ENCODE assay signal across 22 cellular contexts in genomic region chr13:48949566-48950506, GRCh38. TPM values are rescaled to one million over a fixed set of nuclear protein-coding genes. Genes with fewer than 3 reads are reported as not detected.
DNase-seq lines count a peak whose midpoint lies in the region; ATAC-seq, FAIRE-seq and TF ChIP-seq lines count a peak whose summit lies in the region.
"Had no signal": no experiment of that assay in that cellular context is flagged by ENCODE, and none has a peak within 500 bp of the region (broad histone marks: within the 10 kb centered on the region; RNA-seq: fewer than 3 reads in every experiment).

No MANE protein-coding gene starts in this region.

- H3K9me3 Mint-ChIP-seq in Calu3 (ENCODE audit: low read depth, unreplicated experiment) = no peaks in the 10 kb centered on the region
- H3K9me3 Mint-ChIP-seq: CD8-positive, alpha-beta memory T cell; HFFc6 had no signal

- TF ChIP-seq EP300 in K562 (IDR thresholded peaks at IDR 0.05; ENCODE audit: low read length) = no peak

- CTCF ChIA-PET in Calu3 (lab: Charles Lee) (interaction anchor here (0.5 kb wide), 1 partner anchor 592 kb away, joined by 3 read pairs; no protein-coding TSS in a partner anchor), K562 (lab: Yijun Ruan, JAX; ENCODE audit: low intra/inter-chr PET ratio) (no interaction called here)

- no peak overlapping the region for H4K91ac ChIP-seq in mesenchymal stem cell (ENCODE audit: low read length)

- no peak overlapping the region for H2BK15ac ChIP-seq in mesenchymal stem cell (ENCODE audit: low read depth, poor library complexity, severe bottlenecking)

- H3K79me2 ChIP-seq in K562 (ENCODE audit: control insufficient read depth, insufficient read depth, low read length) (no peaks in the 10 kb centered on the region), keratinocyte (ENCODE audit: control insufficient read depth, insufficient read depth, low read length) (no peaks in the 10 kb centered on the region)

- H3K14ac ChIP-seq in mesenchymal stem cell (ENCODE audit: low read length in 2 of 2) = no peak overlapping the region

- H3K4ac ChIP-seq in mesenchymal stem cell (ENCODE audit: low read depth in 1 of 2, low read length in 2 of 2) = no peak overlapping the region

- H3K18ac ChIP-seq in mesenchymal stem cell (ENCODE audit: low read depth in 1 of 2, low read length in 2 of 2) = no peak overlapping the region

- TF ChIP-seq CTCF in Calu3 (IDR thresholded peaks at IDR 0.05; ENCODE audit: unreplicated experiment) = no peak
- no peak for TF ChIP-seq CTCF in RWPE2 (IDR thresholded peaks at IDR 0.05; ENCODE audit: poor library complexity, severe bottlenecking)
- no peak for TF ChIP-seq CTCF in K562 (IDR thresholded peaks at IDR 0.05 in 2 of 3, conservative IDR thresholded peaks at IDR 0.05 in 1 of 3; ENCODE audit: insufficient read depth in 2 of 3, low read depth in 1 of 3, low read length in 3 of 3)
- no peak for TF ChIP-seq CTCF in keratinocyte (optimal IDR thresholded peaks at IDR 0.05 in 1 of 3, IDR thresholded peaks at IDR 0.05 in 1 of 3, conservative IDR thresholded peaks at IDR 0.05 in 1 of 3; ENCODE audit: extremely low read depth in 1 of 3, insufficient read depth in 2 of 3, low read length in 3 of 3)
- TF ChIP-seq CTCF in vagina (IDR thresholded peaks at IDR 0.05) = no peak

- ATAC-seq in RWPE2 (ENCODE audit: low read depth) (no peak), K562 (no peak)

- no peaks in the 10 kb centered on the region for H3K36me3 Mint-ChIP-seq in Calu3 (ENCODE audit: insufficient read depth, unreplicated experiment)

- no peaks in the 10 kb centered on the region for H3K9me3 ChIP-seq in RWPE2 (ENCODE audit: severe bottlenecking)
- H3K9me3 ChIP-seq in K562 (replicated peaks; ENCODE audit: control insufficient read depth, insufficient read depth, low read depth, low read length) = no peaks in the 10 kb centered on the region
- H3K9me3 ChIP-seq in keratinocyte (ENCODE audit: control insufficient read depth, low read depth, low read length) = no peaks in the 10 kb centered on the region
- no peaks in the 10 kb centered on the region for H3K9me3 ChIP-seq in mesenchymal stem cell (ENCODE audit: control insufficient read depth, low read length)
- no peaks in the 10 kb centered on the region for H3K9me3 ChIP-seq in vagina
- H3K9me3 ChIP-seq: MG63 had no signal

- H2BK120ac ChIP-seq in mesenchymal stem cell (ENCODE audit: low read depth, low read length) = no peak overlapping the region

- peaks cover 11% of the 10 kb centered on the region for H3K4me1 Mint-ChIP-seq in Calu3 (ENCODE audit: low read depth, unreplicated experiment)
- H3K4me1 Mint-ChIP-seq: CD8-positive, alpha-beta memory T cell had no signal

- POLR2A ChIA-PET in K562 (lab: Yijun Ruan, JAX) = no interaction called here

- TF ChIP-seq RAD21 in K562 (CRISPR knock-in tag; conservative IDR thresholded peaks at IDR 0.05 in 1 of 2, IDR thresholded peaks at IDR 0.05 in 1 of 2) = no peak

- H2AK5ac ChIP-seq in mesenchymal stem cell (ENCODE audit: low read length, severe bottlenecking) = no peak overlapping the region

- H2BK5ac ChIP-seq in mesenchymal stem cell (ENCODE audit: low read depth, low read length, poor library complexity, severe bottlenecking) = no peak overlapping the region

- DNase-seq in Calu3 (no peak), RWPE2 (ENCODE audit: low spot score) (no peak), K562 (ENCODE audit: extremely low read depth in 1 of 4, low spot score in 3 of 4) (no peak), keratinocyte (ENCODE audit: low read depth, low spot score) (no peak), RCC 7860 (ENCODE audit: low spot score) (no peak), mesenchymal stem cell (no peak), middle frontal gyrus (ENCODE audit: extremely low spot score, low spot score) (no peak), vagina (ENCODE audit: extremely low spot score in 2 of 2) (no peak)
- DNase-seq: ACHN; C1 segment of cervical spinal cord; CD8-positive, alpha-beta memory T cell; DMS79; HFFc6; Karpas-422; MG63; NCI-H1048; NCI-H1436; NCI-H1930; NCI-H226; NCI-H526 treated with DMSO at 0.1 percent for 48 hours; SHP77 had no signal

- H3K27ac ChIP-seq in RWPE2 (ENCODE audit: poor library complexity, severe bottlenecking) (peak overlapping the region; percentile 19), K562 (ENCODE audit: extremely low read depth, low read depth, low read length) (no peak overlapping the region), keratinocyte (ENCODE audit: control insufficient read depth, insufficient read depth, low read length) (peak overlapping the region; percentile 4), mesenchymal stem cell (ENCODE audit: low read length, poor library complexity, severe bottlenecking) (no peak overlapping the region), vagina (no peak overlapping the region)

- peaks cover 26% of the 10 kb centered on the region for H3K4me1 ChIP-seq in RWPE2 (ENCODE audit: insufficient read depth, poor library complexity, severe bottlenecking)
- no peaks in the 10 kb centered on the region for H3K4me1 ChIP-seq in K562 (replicated peaks in 1 of 2; ENCODE audit: control insufficient read depth in 2 of 2, insufficient read depth in 2 of 2, low read length in 2 of 2)
- peaks cover 5% of the 10 kb centered on the region for H3K4me1 ChIP-seq in keratinocyte (ENCODE audit: control insufficient read depth, extremely low read depth, insufficient read depth, low read length)
- H3K4me1 ChIP-seq in mesenchymal stem cell (ENCODE audit: control insufficient read depth, insufficient read depth, low read depth, low read length) = no peaks in the 10 kb centered on the region
- no peaks in the 10 kb centered on the region for H3K4me1 ChIP-seq in vagina

- dilution Hi-C loops in keratinocyte (cut with MboI; ENCODE audit: extremely low pct_ligation_motif_present, low sequenced_read_pairs) = no loop called here

- intact Hi-C loops in Calu3 (cut with micrococcal nuclease; ENCODE audit: unreplicated experiment) = no loop called here
- intact Hi-C loops in K562 (cut with micrococcal nuclease) = no loop called here
- intact Hi-C loops in vagina (cut with DNase I) = no loop called here

- no peak overlapping the region for H2BK12ac ChIP-seq in mesenchymal stem cell (ENCODE audit: low read length in 2 of 2)

- H3K9me1 ChIP-seq in K562 (ENCODE audit: control insufficient read depth, insufficient read depth, low read length) (no peaks in the 10 kb centered on the region), keratinocyte (ENCODE audit: control insufficient read depth, extremely low read depth, insufficient read depth, low read length) (no peaks in the 10 kb centered on the region)

- H3K9ac ChIP-seq in K562 (ENCODE audit: insufficient read depth in 1 of 2, low read depth in 2 of 2, low read length in 2 of 2) (no peak overlapping the region), keratinocyte (ENCODE audit: control insufficient read depth, extremely low read depth, insufficient read depth, low read length) (no peak overlapping the region), mesenchymal stem cell (ENCODE audit: low read length) (no peak overlapping the region)

- H3K36me3 ChIP-seq in RWPE2 (ENCODE audit: low read depth) = no peaks in the 10 kb centered on the region
- H3K36me3 ChIP-seq in K562 (ENCODE audit: control insufficient read depth, insufficient read depth, low read length) = no peaks in the 10 kb centered on the region
- H3K36me3 ChIP-seq in keratinocyte (ENCODE audit: control insufficient read depth in 2 of 2, extremely low read depth in 1 of 2, insufficient read depth in 2 of 2, low read length in 2 of 2) = no peaks in the 10 kb centered on the region
- H3K36me3 ChIP-seq in mesenchymal stem cell (ENCODE audit: control insufficient read depth in 1 of 2, insufficient read depth in 2 of 2, low read depth in 1 of 2, low read length in 2 of 2) = no peaks in the 10 kb centered on the region
- H3K36me3 ChIP-seq in vagina = no peaks in the 10 kb centered on the region
- H3K36me3 ChIP-seq: MG63 had no signal

- no peak overlapping the region for H3K23ac ChIP-seq in mesenchymal stem cell (ENCODE audit: low read length in 2 of 2)

- H2AFZ ChIP-seq in K562 (ENCODE audit: low read depth, low read length) (no peak overlapping the region), keratinocyte (ENCODE audit: control insufficient read depth, low read length) (no peak overlapping the region), mesenchymal stem cell (ENCODE audit: low read depth, low read length) (no peak overlapping the region)

- no peaks in the 10 kb centered on the region for H3K79me1 ChIP-seq in mesenchymal stem cell (replicated peaks; ENCODE audit: low read length, poor library complexity, severe bottlenecking)

- peak overlapping the region; percentile 85 for H3K27ac Mint-ChIP-seq in Calu3 (ENCODE audit: unreplicated experiment)
- H3K27ac Mint-ChIP-seq: CD8-positive, alpha-beta memory T cell; HFFc6 had no signal

- H3K4me2 ChIP-seq in K562 (ENCODE audit: insufficient read depth, low read length) = no peak overlapping the region
- peak overlapping the region; percentile 39 for H3K4me2 ChIP-seq in keratinocyte (ENCODE audit: control insufficient read depth, extremely low read depth, insufficient read depth, low read depth, low read length)
- H3K4me2 ChIP-seq in mesenchymal stem cell (ENCODE audit: low read length, poor library complexity, severe bottlenecking) = no peak overlapping the region

- BruUV-seq in Calu3 (replicated peaks; lab: Mats Ljungman, UMichigan) (TSS peak; percentile 79), K562 (replicated peaks; lab: Mats Ljungman, UMichigan) (no TSS peak)

- H3K4me3 ChIP-seq in RWPE2 (ENCODE audit: severe bottlenecking) (no peak overlapping the region), K562 (no peak overlapping the region), keratinocyte (ENCODE audit: control insufficient read depth in 2 of 3, extremely low read depth in 1 of 3, insufficient read depth in 2 of 3, low read depth in 1 of 3, low read length in 3 of 3) (peak overlapping the region in 1 of 3 experiments; percentile 6), mesenchymal stem cell (ENCODE audit: insufficient read depth in 1 of 2, low read depth in 1 of 2, low read length in 2 of 2) (no peak overlapping the region), vagina (no peak overlapping the region)
- H3K4me3 ChIP-seq: MG63 had no signal

- FAIRE-seq in K562 (lab: Jason Lieb, UNC) (no peak), keratinocyte (lab: Jason Lieb, UNC) (no peak), RCC 7860 (lab: Jason Lieb, UNC) (no peak)
- FAIRE-seq: GM12892 had no signal

- peak overlapping the region; percentile 6 for H3K4me3 Mint-ChIP-seq in Calu3 (ENCODE audit: low read depth, unreplicated experiment)
- H3K4me3 Mint-ChIP-seq: CD8-positive, alpha-beta memory T cell; HFFc6 had no signal

- in situ Hi-C loops in K562 (cut with MboI) = no loop called here

- H3K27me3 Mint-ChIP-seq in Calu3 (ENCODE audit: unreplicated experiment) = no peaks in the 10 kb centered on the region

- H3K27me3 ChIP-seq in RWPE2 (ENCODE audit: insufficient read depth, poor library complexity, severe bottlenecking) (no peaks in the 10 kb centered on the region), K562 (ENCODE audit: control insufficient read depth in 2 of 2, insufficient read depth in 2 of 2, low read length in 2 of 2) (no peaks in the 10 kb centered on the region), keratinocyte (ENCODE audit: control insufficient read depth, extremely low read depth, insufficient read depth, low read length) (no peaks in the 10 kb centered on the region), mesenchymal stem cell (ENCODE audit: control insufficient read depth in 1 of 2, insufficient read depth in 1 of 2, low read length in 2 of 2) (no peaks in the 10 kb centered on the region), vagina (no peaks in the 10 kb centered on the region)

- WGBS in K562 (ENCODE audit: insufficient coverage, low coverage, missing lambda C conversion rate) = 11% methylated on average over 4 of the region's 4 CpGs
- 83% methylated on average over 1 of the region's 4 CpGs for WGBS in mesenchymal stem cell

- no peaks in the 10 kb centered on the region for H4K20me1 ChIP-seq in K562 (replicated peaks; ENCODE audit: control insufficient read depth, insufficient read depth, low read length)
- H4K20me1 ChIP-seq in keratinocyte (ENCODE audit: control insufficient read depth, extremely low read depth, insufficient read depth, low read length) = no peaks in the 10 kb centered on the region

- no peak for TF ChIP-seq POLR2A in K562 (conservative IDR thresholded peaks at IDR 0.05)
- TF ChIP-seq POLR2A in vagina (IDR thresholded peaks at IDR 0.05) = no peak

- no peak overlapping the region for H4K8ac ChIP-seq in mesenchymal stem cell (ENCODE audit: low read length)

RNA-seq across cellular contexts. Expression of gene FNDC3A, which starts 25.9 kb away (rescaled TPM):
- 36.2 and 43.2 TPM in 2 replicates for total RNA-seq in Calu3 (2022)
- total RNA-seq in K562 (2011; cell fraction: chromatin; rRNA removed; ENCODE audit: low replicate concordance) = 25.8 and 55.1 TPM in 2 replicates
- 9.5 and 12.5 TPM in 2 replicates for total RNA-seq in K562 (2011; cell fraction: nucleolus; rRNA removed)
- 21.5 and 32.2 TPM in 2 replicates for total RNA-seq in K562 (2011; cell fraction: nucleoplasm; rRNA removed)
- 8.3 TPM in 2 replicates for total RNA-seq in K562 (2014; rRNA removed)
- 17.0 and 19.1 TPM in 2 replicates for total RNA-seq in K562 (2014; rRNA removed; fragmentation: Illumina TruSeq; extraction: Trizol)
- total RNA-seq in K562 (2015; rRNA removed; fragmentation: Illumina TruSeq; extraction: Trizol) = 18.2 and 21.4 TPM in 2 replicates
- 13.5 TPM in 2 replicates for total RNA-seq in K562 (2021)
- 18.9 and 22.0 TPM in 2 replicates for polyA plus RNA-seq in K562 (2011; rRNA removed)
- polyA plus RNA-seq in K562 (2011; cell fraction: cytosol; rRNA removed) = 7.2 and 12.3 TPM in 2 replicates
- polyA plus RNA-seq in K562 (2011; cell fraction: nucleus; rRNA removed) = 17.2 and 24.4 TPM in 2 replicates
- 9.7 and 17.6 TPM in 2 replicates for polyA plus RNA-seq in K562 (2012)
- 12.6 and 16.7 TPM in 2 replicates for polyA plus RNA-seq in K562 (2014; fragmentation: Illumina TruSeq; extraction: Trizol)
- 1 to 10 TPM; 4.1 to 5.9 TPM for polyA plus RNA-seq in K562 (2014; fragmentation: Nextera tagmentation; extraction: Ambion mirVana)
- 10.4 and 11.2 TPM in 2 replicates for polyA plus RNA-seq in K562 (2014; rRNA removed)
- 44.8 and 45.6 TPM in 2 replicates for polyA minus RNA-seq in K562 (2011; rRNA and poly(A)+ RNA removed)
- polyA minus RNA-seq in K562 (2011; cell fraction: cytosol; rRNA and poly(A)+ RNA removed) = 9.2 and 11.3 TPM in 2 replicates
- 15.2 and 27.9 TPM in 2 replicates for polyA minus RNA-seq in K562 (2011; cell fraction: nucleus; rRNA and poly(A)+ RNA removed)
- 21.2 to 28.4 TPM (median 21.7 TPM) in 3 replicates for polyA plus RNA-seq in keratinocyte
- 5.3 TPM for polyA plus RNA-seq in keratinocyte (2011; ENCODE audit: low read depth)
- 11.3 and 24.8 TPM in 2 replicates for polyA plus RNA-seq in keratinocyte (2011; cell fraction: cytosol; rRNA removed)
- 27.6 and 33.8 TPM in 2 replicates for polyA plus RNA-seq in keratinocyte (2011; cell fraction: nucleus; rRNA removed)
- 5.8 and 13.6 TPM in 2 replicates for polyA plus RNA-seq in keratinocyte (2012; ENCODE audit: low replicate concordance)
- 31.6 to 55.8 TPM (median 49.2 TPM) in 3 replicates for polyA minus RNA-seq in keratinocyte
- 15.5 TPM for polyA minus RNA-seq in keratinocyte (2011; cell fraction: cytosol; rRNA and poly(A)+ RNA removed)
- 23.8 and 48.2 TPM in 2 replicates for polyA minus RNA-seq in keratinocyte (2011; cell fraction: nucleus; rRNA and poly(A)+ RNA removed)
- polyA plus RNA-seq in mesenchymal stem cell (2013, experiment 1 of 2) = 24.7 TPM
- 24.2 TPM for polyA plus RNA-seq in mesenchymal stem cell (2013, experiment 2 of 2)
- total RNA-seq in vagina = 32.2 TPM

Comparison
In these comparisons a context has a peak if more than half of its experiments do, and no peak if none do; other contexts are left out.
1. H3K27ac ChIP-seq: peak in RWPE2 (single experiment) and keratinocyte (single experiment); none in K562 (single experiment), mesenchymal stem cell (single experiment) and vagina (single experiment).